7 cellular contexts compared by ENCODE assay signal in genomic region chr1:63317814-63318156, GRCh38. TPM values are rescaled to one million over a fixed set of nuclear protein-coding genes. Genes with fewer than 3 reads are reported as not detected.
DNase-seq lines count a peak whose midpoint lies in the region; ATAC-seq, FAIRE-seq and TF ChIP-seq lines count a peak whose summit lies in the region.

No MANE protein-coding gene starts in this region.

- no peak overlapping the region for H3K27ac ChIP-seq in colonic mucosa
- H3K27ac ChIP-seq in pancreas: no peak overlapping the region

- intact Hi-C loops in colonic mucosa (cut with DNase I): loop anchor here (5.0 to 10.0 kb wide), 2 partner anchors 125 to 207 kb away; partner anchors contain the start of genes EFCAB7 and ITGB3BP
- intact Hi-C loops in pancreas (cut with DNase I): no loop called here

- H3K4me1 ChIP-seq in colonic mucosa (peaks cover 14% of the 10 kb centered on the region), pancreas (peaks cover 0 to 7% (median 0%) of the 10 kb centered on the region in 3 donors)

- no peak for TF ChIP-seq CTCF in GM06990 (IDR thresholded peaks at IDR 0.05; ENCODE audit: insufficient read depth, low read length, poor library complexity, severe bottlenecking)
- TF ChIP-seq CTCF in colonic mucosa (IDR thresholded peaks at IDR 0.05): no peak
- no peak for TF ChIP-seq CTCF in pancreas (IDR thresholded peaks at IDR 0.05)

- H3K9me3 ChIP-seq in MG63: no peaks in the 10 kb centered on the region
- no peaks in the 10 kb centered on the region for H3K9me3 ChIP-seq in colonic mucosa
- H3K9me3 ChIP-seq in pancreas: no peaks in the 10 kb centered on the region

- no peak for ATAC-seq in pancreas

- 13 to 18% methylated on average over 14 of the region's 14 CpGs for WGBS in pancreas, 2 donors

- no peak for FAIRE-seq in pancreas (lab: Jason Lieb, UNC)

- H3K4me3 ChIP-seq in GM06990 (replicated peaks; ENCODE audit: low read depth, low read length) (peak overlapping the region; percentile 62), MG63 (peak overlapping the region; percentile 55), colonic mucosa (peak overlapping the region; percentile 56), pancreas (peak overlapping the region in 3 of 4 donors; percentile 20 to 68 (median 37))

- H3K27me3 ChIP-seq in GM06990 (replicated peaks; ENCODE audit: control insufficient read depth, insufficient read depth, low read length): peaks cover 2% of the 10 kb centered on the region
- peaks cover under 1% of the 10 kb centered on the region; the same call in 1 of the 2 replicates for H3K27me3 ChIP-seq in MG63
- H3K27me3 ChIP-seq in colonic mucosa: peaks cover 71% of the 10 kb centered on the region
- peaks cover 12 to 60% (median 33%) of the 10 kb centered on the region in 4 donors for H3K27me3 ChIP-seq in pancreas

- no peaks in the 10 kb centered on the region for H3K36me3 ChIP-seq in GM06990 (ENCODE audit: control insufficient read depth, insufficient read depth, low read length)
- H3K36me3 ChIP-seq in MG63: no peaks in the 10 kb centered on the region
- H3K36me3 ChIP-seq in colonic mucosa: no peaks in the 10 kb centered on the region
- H3K36me3 ChIP-seq in pancreas: no peaks in the 10 kb centered on the region

- no peak overlapping the region for H3K9ac ChIP-seq in colonic mucosa (ENCODE audit: low read depth in 2 of 2, low read length in 2 of 2)

- no peak for DNase-seq in GM06990 (ENCODE audit: extremely low read depth, insufficient read length)
- DNase-seq in MG63: no peak
- no peak for DNase-seq in colonic mucosa
- no peak for DNase-seq in pancreas
- no peak for DNase-seq in amygdala (lab: John Stamatoyannopoulos, UW)
- DNase-seq in C1 segment of cervical spinal cord (lab: John Stamatoyannopoulos, UW): no peak
- no peak for DNase-seq in DMS 273 (lab: John Stamatoyannopoulos, UW; ENCODE audit: unreplicated experiment)

RNA-seq across cellular contexts. Expression of gene FOXD3, which starts 4.6 kb away (rescaled TPM):
- total RNA-seq in MG63 (2014; rRNA removed; shearing (Covaris generic); ENCODE audit: low replicate concordance): 0.30 TPM in 1 of 2 replicates, not detected in the other
- 1 to 10 TPM in 1 of 2 donors, under 1 TPM in 1; 0.35 to 1.0 TPM for total RNA-seq in colonic mucosa
- total RNA-seq in pancreas: under 1 TPM in 2 of 6 donors, not detected in 4; 0.09 TPM
- under 1 TPM in 1 of 2 donors, not detected in 1; 0.21 TPM for polyA plus RNA-seq in pancreas

RNA-seq across cellular contexts. Expression of gene ALG6, which starts 49.6 kb away (rescaled TPM):
- total RNA-seq in MG63 (2014; rRNA removed; shearing (Covaris generic); ENCODE audit: low replicate concordance): 10.4 and 16.3 TPM in 2 replicates
- 10 to 100 TPM; 12.4 to 19.8 TPM for total RNA-seq in colonic mucosa
- total RNA-seq in pancreas: 1 to 10 TPM; 3.1 to 8.8 (median 4.4) TPM
- 10 to 100 TPM in 1 of 2 donors, 1 to 10 TPM in 1; 8.7 to 11.5 TPM for polyA plus RNA-seq in pancreas
